ENCODE assay signal across 10 cellular contexts in the genomic region with DNA sequence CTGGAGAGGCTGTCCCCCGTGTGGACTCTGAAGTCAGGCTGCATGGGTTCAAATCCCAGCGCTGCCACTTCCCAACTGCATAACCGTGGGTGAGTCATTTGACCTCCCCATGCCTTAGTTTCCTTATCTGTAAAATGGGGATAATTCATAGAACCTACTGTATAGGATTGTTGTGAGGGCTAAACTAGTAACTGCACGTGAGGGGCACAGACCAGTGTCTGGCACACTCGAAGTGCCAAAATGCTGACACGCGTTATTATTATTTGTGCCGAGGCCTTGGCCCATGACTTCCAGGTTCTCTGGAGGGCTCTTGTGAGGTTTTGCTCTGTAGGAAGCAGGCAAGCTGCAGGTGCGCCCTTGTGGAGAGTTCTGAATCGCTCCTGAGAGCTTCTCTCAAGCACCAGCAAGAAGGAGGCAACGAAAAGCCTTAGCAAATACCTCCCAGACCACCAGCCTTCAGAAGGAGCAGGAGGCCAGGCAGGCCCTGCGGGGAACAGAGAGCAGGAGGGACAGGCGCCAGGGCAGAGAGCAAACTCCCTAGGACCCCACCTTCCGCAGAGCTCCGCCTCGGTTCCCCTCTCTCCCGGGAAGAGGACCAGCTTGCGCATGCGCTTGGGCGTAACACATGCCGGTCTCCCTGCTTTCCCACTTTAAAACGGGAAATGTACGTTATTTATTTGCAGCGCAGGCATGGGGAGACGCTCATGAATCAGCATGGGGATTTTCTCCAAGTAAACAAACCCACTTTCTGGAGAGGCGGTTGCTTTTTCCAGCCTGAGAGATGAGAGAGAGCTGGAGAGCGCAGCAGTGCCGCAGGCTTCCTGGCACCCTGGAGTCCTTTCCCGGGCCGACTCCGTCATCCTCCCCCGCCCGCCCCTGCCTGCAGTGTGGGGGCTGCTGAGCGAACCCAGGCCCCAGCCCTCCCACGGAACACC. TPM values are rescaled to one million over a fixed set of nuclear protein-coding genes. Genes with fewer than 3 reads are reported as not detected.
DNase-seq lines count a peak whose midpoint lies in the region; ATAC-seq and TF ChIP-seq lines count a peak whose summit lies in the region.
"Had no signal": no experiment of that assay in that cellular context is flagged by ENCODE, and none has a peak within 500 bp of the region (broad histone marks: within the 10 kb centered on the region; RNA-seq: fewer than 3 reads in every experiment).

No MANE protein-coding gene starts in this region.

- H3K4me1 ChIP-seq in esophagus muscularis mucosa = peaks cover 0 to 10% (median 4%) of the 10 kb centered on the region in 4 donors
- no peaks in the 10 kb centered on the region for H3K4me1 ChIP-seq in lung (ENCODE audit: control insufficient read depth in 2 of 2, insufficient read depth in 2 of 2, low read length in 2 of 2)
- H3K4me1 ChIP-seq in testis = no peaks in the 10 kb centered on the region

- DNase-seq in NCI-H2227 (lab: John Stamatoyannopoulos, UW; ENCODE audit: unreplicated experiment) = peak; percentile 51
- peak; percentile 84 for DNase-seq in esophagus muscularis mucosa (ENCODE audit: extremely low spot score)
- no peak for DNase-seq in lung (ENCODE audit: low spot score)
- peak; percentile 57 for DNase-seq in testis
- no peak for DNase-seq in T-helper 2 cell treated with Interferon-gamma antibody and Interleukin-4, amounts not matched to agents 5 μg/mL and 100 μg/mL, for 36 hours (ENCODE audit: low spot score)
- DNase-seq in SHP77 treated with DMSO at 0.1 percent for 48 hours (lab: John Stamatoyannopoulos, UW) = no peak
- DNase-seq: activated gamma-delta T cell treated with Interleukin-2 at 50 U/mL for 16 hours, T-helper 2 cell had no signal

- H3K36me3 Mint-ChIP-seq in T-helper 2 cell treated with Interferon-gamma antibody and Interleukin-4, amounts not matched to agents 5 μg/mL and 100 μg/mL, for 36 hours (ENCODE audit: low read depth) = no peaks in the 10 kb centered on the region

- H3K27ac Mint-ChIP-seq in T-helper 2 cell treated with Interferon-gamma antibody and Interleukin-4, amounts not matched to agents 5 μg/mL and 100 μg/mL, for 36 hours = no peak overlapping the region

- H3K9me3 Mint-ChIP-seq in T-helper 2 cell treated with Interferon-gamma antibody and Interleukin-4, amounts not matched to agents 5 μg/mL and 100 μg/mL, for 36 hours = no peaks in the 10 kb centered on the region

- H3K9me3 ChIP-seq in esophagus muscularis mucosa (peaks cover 0 to 5% (median 0%) of the 10 kb centered on the region in 4 donors), lung (ENCODE audit: control insufficient read depth in 2 of 2, insufficient read depth in 1 of 2, low read length in 1 of 2) (no peaks in the 10 kb centered on the region), testis (no peaks in the 10 kb centered on the region)

- TF ChIP-seq EP300 in esophagus muscularis mucosa (IDR thresholded peaks at IDR 0.05) = no peak

- H3K4me3 ChIP-seq in esophagus muscularis mucosa (peak overlapping the region; percentile 26 to 52 (median 42)), lung (no peak overlapping the region), testis (peak overlapping the region; percentile 18 to 51)

- ATAC-seq in lung (ENCODE audit: insufficient read depth, low FRiP score) (peak; percentile 55), GM21576 (IDR thresholded peaks at IDR 0.05; ENCODE audit: unreplicated experiment) (no peak), GM18517 (IDR thresholded peaks at IDR 0.05; ENCODE audit: unreplicated experiment) (no peak)

- TF ChIP-seq POLR2A in esophagus muscularis mucosa (IDR thresholded peaks at IDR 0.05; ENCODE audit: low read depth) = no peak
- TF ChIP-seq POLR2A in testis (IDR thresholded peaks at IDR 0.05) = no peak

- H3K27me3 Mint-ChIP-seq in T-helper 2 cell treated with Interferon-gamma antibody and Interleukin-4, amounts not matched to agents 5 μg/mL and 100 μg/mL, for 36 hours (ENCODE audit: low read depth) = peaks cover 10% of the 10 kb centered on the region

- H3K4me1 Mint-ChIP-seq in T-helper 2 cell treated with Interferon-gamma antibody and Interleukin-4, amounts not matched to agents 5 μg/mL and 100 μg/mL, for 36 hours (ENCODE audit: low read depth) = no peaks in the 10 kb centered on the region

- 26% methylated on average over 23 of the region's 35 CpGs for WGBS in esophagus muscularis mucosa
- 20 to 21% methylated on average over 35 of the region's 35 CpGs for WGBS in lung, 2 donors
- 10 to 16% methylated on average over 20 to 29 of the region's 35 CpGs for WGBS in testis, 2 donors

- H3K27me3 ChIP-seq in esophagus muscularis mucosa = peaks cover 0 to 16% (median 0%) of the 10 kb centered on the region in 4 donors
- no peaks in the 10 kb centered on the region for H3K27me3 ChIP-seq in lung (ENCODE audit: control insufficient read depth, insufficient read depth)
- H3K27me3 ChIP-seq in testis = no peaks in the 10 kb centered on the region

- H3K27ac ChIP-seq in esophagus muscularis mucosa (replicated peaks in 1 of 4) (peak overlapping the region in 1 of 4 donors; percentile 22), lung (ENCODE audit: low read depth in 1 of 2, low read length in 1 of 2) (no peak overlapping the region), testis (no peak overlapping the region)

- intact Hi-C loops in esophagus muscularis mucosa (cut with DNase I) (no loop called here), testis (cut with DNase I; ENCODE audit: low total_unique reads) (no loop called here)

- H3K36me3 ChIP-seq in esophagus muscularis mucosa (no peaks in the 10 kb centered on the region), lung (ENCODE audit: control insufficient read depth in 2 of 2, insufficient read depth in 2 of 2, low read length in 2 of 2) (no peaks in the 10 kb centered on the region), testis (ENCODE audit: low read depth, missing control alignments) (no peaks in the 10 kb centered on the region)

- TF ChIP-seq CTCF in esophagus muscularis mucosa (IDR thresholded peaks at IDR 0.05) = no peak
- no peak for TF ChIP-seq CTCF in lung (IDR thresholded peaks at IDR 0.05; ENCODE audit: control extremely low read depth, extremely low read depth)
- TF ChIP-seq CTCF in testis (IDR thresholded peaks at IDR 0.05) = no peak

- H3K4me3 Mint-ChIP-seq in T-helper 2 cell treated with Interferon-gamma antibody and Interleukin-4, amounts not matched to agents 5 μg/mL and 100 μg/mL, for 36 hours = no peak overlapping the region

RNA-seq across cellular contexts. Expression of a gene that starts 39.6 kb away (rescaled TPM):
- total RNA-seq in esophagus muscularis mucosa (under 1 TPM; 0.26 to 0.50 (median 0.41) TPM), lung (under 1 TPM in 1 of 2 donors, not detected in 1; 0.14 TPM), testis (1 to 10 TPM; 1.3 to 1.7 TPM)
- polyA plus RNA-seq in lung (not detected), testis (ENCODE audit: insufficient read depth, low read depth, low replicate concordance) (2.2 TPM)

Comparison
In these comparisons a context has a peak if more than half of its experiments do, and no peak if none do; other contexts are left out.
1. DNase-seq: peak in NCI-H2227 (single experiment), esophagus muscularis mucosa (single experiment) and testis (single experiment); none in lung (single experiment), T-helper 2 cell treated with Interferon-gamma antibody and Interleukin-4, amounts not matched to agents 5 μg/mL and 100 μg/mL, for 36 hours (single experiment) and SHP77 treated with DMSO at 0.1 percent for 48 hours (single experiment).